In genomic region chr2:231198291-231199173, GRCh38 we compare ENCODE assay signal across 1 cellular context.
TF ChIP-seq lines count a peak whose summit lies in the region.

A gene with protein sequence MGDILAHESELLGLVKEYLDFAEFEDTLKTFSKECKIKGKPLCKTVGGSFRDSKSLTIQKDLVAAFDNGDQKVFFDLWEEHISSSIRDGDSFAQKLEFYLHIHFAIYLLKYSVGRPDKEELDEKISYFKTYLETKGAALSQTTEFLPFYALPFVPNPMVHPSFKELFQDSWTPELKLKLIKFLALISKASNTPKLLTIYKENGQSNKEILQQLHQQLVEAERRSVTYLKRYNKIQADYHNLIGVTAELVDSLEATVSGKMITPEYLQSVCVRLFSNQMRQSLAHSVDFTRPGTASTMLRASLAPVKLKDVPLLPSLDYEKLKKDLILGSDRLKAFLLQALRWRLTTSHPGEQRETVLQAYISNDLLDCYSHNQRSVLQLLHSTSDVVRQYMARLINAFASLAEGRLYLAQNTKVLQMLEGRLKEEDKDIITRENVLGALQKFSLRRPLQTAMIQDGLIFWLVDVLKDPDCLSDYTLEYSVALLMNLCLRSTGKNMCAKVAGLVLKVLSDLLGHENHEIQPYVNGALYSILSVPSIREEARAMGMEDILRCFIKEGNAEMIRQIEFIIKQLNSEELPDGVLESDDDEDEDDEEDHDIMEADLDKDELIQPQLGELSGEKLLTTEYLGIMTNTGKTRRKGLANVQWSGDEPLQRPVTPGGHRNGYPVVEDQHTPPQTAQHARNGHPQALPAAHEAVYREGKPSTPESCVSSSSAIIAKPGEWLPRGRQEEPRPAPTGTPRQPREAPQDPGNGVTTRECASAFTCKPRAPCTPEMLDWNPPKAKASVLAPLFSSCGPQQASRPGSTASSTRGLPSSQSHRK (plus strand): TSS chr2:231198631. CDS start chr2:231206239, 7,608 bp downstream.

TF ChIP-seq in K562, 482 proteins besides CTCF, POLR2A, EP300 and RAD21 (continued from another document and continues in another):
- TF ChIP-seq NR0B1 (IDR thresholded peaks at IDR 0.05; ENCODE audit: partially characterized antibody) = no peak
- TF ChIP-seq TRIM24 (IDR thresholded peaks at IDR 0.05) = no peak
- no peak for TF ChIP-seq ERF (CRISPR knock-in tag; IDR thresholded peaks at IDR 0.05)
- TF ChIP-seq IRF1 (CRISPR knock-in tag; IDR thresholded peaks at IDR 0.05; ENCODE audit: borderline replicate concordance) = no peak
- TF ChIP-seq KLF10 (CRISPR knock-in tag; IDR thresholded peaks at IDR 0.05) = no peak
- TF ChIP-seq ZKSCAN8 (CRISPR knock-in tag; IDR thresholded peaks at IDR 0.05) = no peak
- no peak for TF ChIP-seq MEIS2 (IDR thresholded peaks at IDR 0.05; ENCODE audit: partially characterized antibody)
- TF ChIP-seq HDAC1 (IDR thresholded peaks at IDR 0.05) = peak in 1 of 2 experiments; percentile 66; a peak in 2 of 4 replicates
- peak; percentile 57; the same call in 1 of the 2 replicates for TF ChIP-seq CTBP1 (IDR thresholded peaks at IDR 0.05; ENCODE audit: borderline replicate concordance)
- TF ChIP-seq RAD51 (IDR thresholded peaks at IDR 0.05; ENCODE audit: borderline replicate concordance, low read depth) = peak; percentile 65; the same call in 1 of the 2 replicates
- peak; percentile 55 for TF ChIP-seq SAP30 (IDR thresholded peaks at IDR 0.05; ENCODE audit: borderline replicate concordance, insufficient read depth, low read depth, low read length, poor library complexity, severe bottlenecking)
- TF ChIP-seq, protein P1, sequence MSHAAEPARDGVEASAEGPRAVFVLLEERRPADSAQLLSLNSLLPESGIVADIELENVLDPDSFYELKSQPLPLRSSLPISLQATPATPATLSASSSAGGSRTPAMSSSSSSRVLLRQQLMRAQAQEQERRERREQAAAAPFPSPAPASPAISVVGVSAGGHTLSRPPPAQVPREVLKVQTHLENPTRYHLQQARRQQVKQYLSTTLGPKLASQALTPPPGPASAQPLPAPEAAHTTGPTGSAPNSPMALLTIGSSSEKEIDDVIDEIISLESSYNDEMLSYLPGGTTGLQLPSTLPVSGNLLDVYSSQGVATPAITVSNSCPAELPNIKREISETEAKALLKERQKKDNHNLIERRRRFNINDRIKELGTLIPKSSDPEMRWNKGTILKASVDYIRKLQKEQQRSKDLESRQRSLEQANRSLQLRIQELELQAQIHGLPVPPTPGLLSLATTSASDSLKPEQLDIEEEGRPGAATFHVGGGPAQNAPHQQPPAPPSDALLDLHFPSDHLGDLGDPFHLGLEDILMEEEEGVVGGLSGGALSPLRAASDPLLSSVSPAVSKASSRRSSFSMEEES (CRISPR knock-in tag; IDR thresholded peaks at IDR 0.05) = peak; percentile 27; the same call in 1 of the 2 replicates
- TF ChIP-seq GABPA (tag; conservative IDR thresholded peaks at IDR 0.05; ENCODE audit: low read depth) = peak; percentile 52
- TF ChIP-seq, protein P2, sequence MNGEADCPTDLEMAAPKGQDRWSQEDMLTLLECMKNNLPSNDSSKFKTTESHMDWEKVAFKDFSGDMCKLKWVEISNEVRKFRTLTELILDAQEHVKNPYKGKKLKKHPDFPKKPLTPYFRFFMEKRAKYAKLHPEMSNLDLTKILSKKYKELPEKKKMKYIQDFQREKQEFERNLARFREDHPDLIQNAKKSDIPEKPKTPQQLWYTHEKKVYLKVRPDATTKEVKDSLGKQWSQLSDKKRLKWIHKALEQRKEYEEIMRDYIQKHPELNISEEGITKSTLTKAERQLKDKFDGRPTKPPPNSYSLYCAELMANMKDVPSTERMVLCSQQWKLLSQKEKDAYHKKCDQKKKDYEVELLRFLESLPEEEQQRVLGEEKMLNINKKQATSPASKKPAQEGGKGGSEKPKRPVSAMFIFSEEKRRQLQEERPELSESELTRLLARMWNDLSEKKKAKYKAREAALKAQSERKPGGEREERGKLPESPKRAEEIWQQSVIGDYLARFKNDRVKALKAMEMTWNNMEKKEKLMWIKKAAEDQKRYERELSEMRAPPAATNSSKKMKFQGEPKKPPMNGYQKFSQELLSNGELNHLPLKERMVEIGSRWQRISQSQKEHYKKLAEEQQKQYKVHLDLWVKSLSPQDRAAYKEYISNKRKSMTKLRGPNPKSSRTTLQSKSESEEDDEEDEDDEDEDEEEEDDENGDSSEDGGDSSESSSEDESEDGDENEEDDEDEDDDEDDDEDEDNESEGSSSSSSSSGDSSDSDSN (IDR thresholded peaks at IDR 0.05; ENCODE audit: borderline replicate concordance in 1 of 2, low read depth in 2 of 2, low read length in 2 of 2) = no peak
- TF ChIP-seq RB1 (IDR thresholded peaks at IDR 0.05; ENCODE audit: low read depth) = 0 out of 2 replicates have a peak, but pooled peaks have one; percentile 35
- TF ChIP-seq, protein P3, sequence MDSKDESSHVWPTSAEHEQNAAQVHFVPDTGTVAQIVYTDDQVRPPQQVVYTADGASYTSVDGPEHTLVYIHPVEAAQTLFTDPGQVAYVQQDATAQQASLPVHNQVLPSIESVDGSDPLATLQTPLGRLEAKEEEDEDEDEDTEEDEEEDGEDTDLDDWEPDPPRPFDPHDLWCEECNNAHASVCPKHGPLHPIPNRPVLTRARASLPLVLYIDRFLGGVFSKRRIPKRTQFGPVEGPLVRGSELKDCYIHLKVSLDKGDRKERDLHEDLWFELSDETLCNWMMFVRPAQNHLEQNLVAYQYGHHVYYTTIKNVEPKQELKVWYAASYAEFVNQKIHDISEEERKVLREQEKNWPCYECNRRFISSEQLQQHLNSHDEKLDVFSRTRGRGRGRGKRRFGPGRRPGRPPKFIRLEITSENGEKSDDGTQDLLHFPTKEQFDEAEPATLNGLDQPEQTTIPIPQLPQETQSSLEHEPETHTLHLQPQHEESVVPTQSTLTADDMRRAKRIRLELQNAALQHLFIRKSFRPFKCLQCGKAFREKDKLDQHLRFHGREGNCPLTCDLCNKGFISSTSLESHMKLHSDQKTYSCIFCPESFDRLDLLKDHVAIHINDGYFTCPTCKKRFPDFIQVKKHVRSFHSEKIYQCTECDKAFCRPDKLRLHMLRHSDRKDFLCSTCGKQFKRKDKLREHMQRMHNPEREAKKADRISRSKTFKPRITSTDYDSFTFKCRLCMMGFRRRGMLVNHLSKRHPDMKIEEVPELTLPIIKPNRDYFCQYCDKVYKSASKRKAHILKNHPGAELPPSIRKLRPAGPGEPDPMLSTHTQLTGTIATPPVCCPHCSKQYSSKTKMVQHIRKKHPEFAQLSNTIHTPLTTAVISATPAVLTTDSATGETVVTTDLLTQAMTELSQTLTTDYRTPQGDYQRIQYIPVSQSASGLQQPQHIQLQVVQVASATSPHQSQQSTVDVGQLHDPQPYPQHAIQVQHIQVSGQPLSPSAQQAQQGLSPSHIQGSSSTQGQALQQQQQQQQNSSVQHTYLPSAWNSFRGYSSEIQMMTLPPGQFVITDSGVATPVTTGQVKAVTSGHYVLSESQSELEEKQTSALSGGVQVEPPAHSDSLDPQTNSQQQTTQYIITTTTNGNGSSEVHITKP (IDR thresholded peaks at IDR 0.05; ENCODE audit: partially characterized antibody) = peak; percentile 83
- TF ChIP-seq ZNF175 (CRISPR knock-in tag; IDR thresholded peaks at IDR 0.05; ENCODE audit: low read depth) = no peak
- TF ChIP-seq ZBTB9 (CRISPR knock-in tag; IDR thresholded peaks at IDR 0.05) = no peak
- TF ChIP-seq TAF1 (IDR thresholded peaks at IDR 0.05; ENCODE audit: control insufficient read depth, extremely low read depth, insufficient read depth, low read length, severe bottlenecking) = peak; percentile 22
- no peak for TF ChIP-seq THAP7 (CRISPR knock-in tag; IDR thresholded peaks at IDR 0.05)
- peak; percentile 54; the same call in 1 of the 2 replicates for TF ChIP-seq CXXC5 (CRISPR knock-in tag; IDR thresholded peaks at IDR 0.05)
- no peak for TF ChIP-seq SIN3A (IDR thresholded peaks at IDR 0.05; ENCODE audit: borderline replicate concordance in 2 of 2, control insufficient read depth in 1 of 2, low read depth in 2 of 2, low read length in 2 of 2)
- TF ChIP-seq ZBTB7A (IDR thresholded peaks at IDR 0.05; ENCODE audit: borderline replicate concordance, control insufficient read depth, low read depth, low read length) = peak; percentile 73; the same call in 1 of the 2 replicates
- TF ChIP-seq, protein P4, sequence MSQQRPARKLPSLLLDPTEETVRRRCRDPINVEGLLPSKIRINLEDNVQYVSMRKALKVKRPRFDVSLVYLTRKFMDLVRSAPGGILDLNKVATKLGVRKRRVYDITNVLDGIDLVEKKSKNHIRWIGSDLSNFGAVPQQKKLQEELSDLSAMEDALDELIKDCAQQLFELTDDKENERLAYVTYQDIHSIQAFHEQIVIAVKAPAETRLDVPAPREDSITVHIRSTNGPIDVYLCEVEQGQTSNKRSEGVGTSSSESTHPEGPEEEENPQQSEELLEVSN (IDR thresholded peaks at IDR 0.05; ENCODE audit: borderline replicate concordance in 1 of 2, extremely low read depth in 1 of 2, insufficient read depth in 1 of 2, insufficient read length in 1 of 2, low read depth in 1 of 2, low read length in 1 of 2, poor library complexity in 1 of 2, severe bottlenecking in 1 of 2) = peak; percentile 35 to 67
- no peak for TF ChIP-seq DMBX1 (CRISPR knock-in tag; IDR thresholded peaks at IDR 0.05; ENCODE audit: borderline replicate concordance)
- TF ChIP-seq MEF2D (tag; conservative IDR thresholded peaks at IDR 0.05; ENCODE audit: low read depth) = no peak
- TF ChIP-seq POLR2AphosphoS5 (IDR thresholded peaks at IDR 0.05; ENCODE audit: control insufficient read depth, insufficient read depth, low read depth, low read length) = no peak
- TF ChIP-seq, protein P5, sequence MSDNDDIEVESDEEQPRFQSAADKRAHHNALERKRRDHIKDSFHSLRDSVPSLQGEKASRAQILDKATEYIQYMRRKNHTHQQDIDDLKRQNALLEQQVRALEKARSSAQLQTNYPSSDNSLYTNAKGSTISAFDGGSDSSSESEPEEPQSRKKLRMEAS (CRISPR knock-in tag; IDR thresholded peaks at IDR 0.05) = peak; percentile 24; the same call in 1 of the 2 replicates
- peak; percentile 62 for TF ChIP-seq POLR2G (IDR thresholded peaks at IDR 0.05; ENCODE audit: low read depth, low read length)
- no peak for TF ChIP-seq ARID1B (IDR thresholded peaks at IDR 0.05)
- no peak for TF ChIP-seq TBP (optimal IDR thresholded peaks at IDR 0.05; ENCODE audit: low read depth, low read length)
- TF ChIP-seq, protein P6, sequence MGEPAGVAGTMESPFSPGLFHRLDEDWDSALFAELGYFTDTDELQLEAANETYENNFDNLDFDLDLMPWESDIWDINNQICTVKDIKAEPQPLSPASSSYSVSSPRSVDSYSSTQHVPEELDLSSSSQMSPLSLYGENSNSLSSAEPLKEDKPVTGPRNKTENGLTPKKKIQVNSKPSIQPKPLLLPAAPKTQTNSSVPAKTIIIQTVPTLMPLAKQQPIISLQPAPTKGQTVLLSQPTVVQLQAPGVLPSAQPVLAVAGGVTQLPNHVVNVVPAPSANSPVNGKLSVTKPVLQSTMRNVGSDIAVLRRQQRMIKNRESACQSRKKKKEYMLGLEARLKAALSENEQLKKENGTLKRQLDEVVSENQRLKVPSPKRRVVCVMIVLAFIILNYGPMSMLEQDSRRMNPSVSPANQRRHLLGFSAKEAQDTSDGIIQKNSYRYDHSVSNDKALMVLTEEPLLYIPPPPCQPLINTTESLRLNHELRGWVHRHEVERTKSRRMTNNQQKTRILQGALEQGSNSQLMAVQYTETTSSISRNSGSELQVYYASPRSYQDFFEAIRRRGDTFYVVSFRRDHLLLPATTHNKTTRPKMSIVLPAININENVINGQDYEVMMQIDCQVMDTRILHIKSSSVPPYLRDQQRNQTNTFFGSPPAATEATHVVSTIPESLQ (CRISPR knock-in tag; IDR thresholded peaks at IDR 0.05) = no peak
- no peak for TF ChIP-seq ZNF184 (CRISPR knock-in tag; IDR thresholded peaks at IDR 0.05)
- no peak for TF ChIP-seq RNF219 (CRISPR knock-in tag; IDR thresholded peaks at IDR 0.05)
- TF ChIP-seq BCL6 (CRISPR knock-in tag; IDR thresholded peaks at IDR 0.05) = no peak
- TF ChIP-seq ATF7 (IDR thresholded peaks at IDR 0.05) = 0 out of 2 replicates have a peak, but pooled peaks have one; percentile 12
- peak; percentile 59 for TF ChIP-seq PHF20 (IDR thresholded peaks at IDR 0.05; ENCODE audit: partially characterized antibody)
- TF ChIP-seq NFIC (IDR thresholded peaks at IDR 0.05) = no peak
